9 cellular contexts compared by ENCODE assay signal in the genomic region with DNA sequence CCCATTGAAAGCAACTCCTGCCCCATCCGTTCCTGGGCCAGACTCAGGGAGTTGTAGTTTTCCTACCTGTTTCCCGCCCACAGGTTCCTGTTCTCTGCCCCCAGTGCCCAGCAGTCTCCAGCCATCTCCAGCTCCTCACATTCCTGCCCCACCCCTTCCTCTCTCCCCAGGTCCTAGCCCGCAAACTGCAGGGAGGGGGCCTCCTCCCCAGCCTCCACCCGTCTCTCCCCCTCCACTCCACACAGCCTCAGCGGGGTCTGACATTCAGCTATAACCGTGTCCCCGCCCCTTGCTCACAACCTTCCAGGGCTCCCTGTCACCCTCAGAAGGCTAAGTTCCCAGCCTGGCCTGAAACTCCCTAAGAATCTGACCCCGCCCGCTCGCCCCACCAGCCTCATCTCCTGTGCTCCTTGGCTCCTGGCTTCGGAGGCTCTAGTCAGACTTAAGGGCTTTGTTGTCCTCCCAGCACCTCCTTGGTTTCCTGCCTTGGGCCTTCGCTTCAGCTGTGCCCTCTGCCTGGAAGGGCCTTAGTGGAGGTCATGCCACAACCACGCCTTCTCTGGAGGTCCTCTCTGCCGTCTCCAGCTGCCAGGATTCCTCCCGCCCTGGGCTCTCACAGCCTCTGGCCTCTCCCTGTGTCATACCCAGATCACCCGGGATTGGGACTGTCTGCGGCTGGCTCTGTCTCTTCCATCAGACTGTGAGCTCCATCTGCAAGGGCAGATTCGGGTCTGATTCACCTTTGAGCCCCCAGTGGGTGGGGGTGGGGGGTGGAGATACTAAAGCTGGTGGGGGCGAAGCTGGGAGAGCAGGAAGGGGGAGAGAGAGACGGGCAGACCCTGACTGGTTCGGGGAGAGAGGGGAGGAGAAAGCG. TPM values are rescaled to one million over a fixed set of nuclear protein-coding genes. Genes with fewer than 3 reads are reported as not detected.
A peak's percentile ranks its signal among the peaks of the same experiment; 100 is the strongest.
DNase-seq lines count a peak whose midpoint lies in the region; ATAC-seq and TF ChIP-seq lines count a peak whose summit lies in the region.
"Had no signal": no experiment of that assay in that cellular context is flagged by ENCODE, and none has a peak within 500 bp of the region (broad histone marks: within the 10 kb centered on the region; RNA-seq: fewer than 3 reads in every experiment).

No MANE protein-coding gene starts in this region.

- H3K27me3 Mint-ChIP-seq in activated B cell treated with CpG ODN at 0.5 μM for 24 hours = peaks cover 59% of the 10 kb centered on the region
- peaks cover 34 to 42% of the 10 kb centered on the region in 2 donors for H3K27me3 Mint-ChIP-seq in natural killer cell treated with Interleukin-12 subunit alpha and Interleukin-12 subunit beta and Interleukin-15 and Interleukin-18, amount 100 ng/mL, for 72 hours

- TF ChIP-seq CTCF in HEK293 (tag by site-specific recombination; IDR thresholded peaks at IDR 0.05) (no peak), activated B cell treated with CpG ODN at 0.5 μM for 24 hours (IDR thresholded peaks at IDR 0.05) (no peak), fibroblast of villous mesenchyme (IDR thresholded peaks at IDR 0.05; ENCODE audit: insufficient read depth, low read depth, low read length) (no peak)

- intact Hi-C loops in activated B cell treated with CpG ODN at 0.5 μM for 24 hours (cut with micrococcal nuclease) = no loop called here

- H3K27ac ChIP-seq in HEK293 (ENCODE audit: extremely low read depth, low read depth, low read length) = peak overlapping the region; percentile 91

- peaks cover under 1 to 2% of the 10 kb centered on the region in 2 experiments; a peak in 2 of 3 replicates for H3K36me3 ChIP-seq in HEK293 (ENCODE audit: control insufficient read depth in 2 of 2, insufficient read depth in 1 of 2, low read length in 2 of 2)

- H3K36me3 Mint-ChIP-seq in activated B cell treated with CpG ODN at 0.5 μM for 24 hours (ENCODE audit: low read depth) = no peaks in the 10 kb centered on the region
- H3K36me3 Mint-ChIP-seq in natural killer cell treated with Interleukin-12 subunit alpha and Interleukin-12 subunit beta and Interleukin-15 and Interleukin-18, amount 100 ng/mL, for 72 hours = peaks cover 4% of the 10 kb centered on the region

- H3K4me3 ChIP-seq in HEK293 (ENCODE audit: low read depth, low read length) = peak overlapping the region; percentile 40
- peak overlapping the region; percentile 68 for H3K4me3 ChIP-seq in fibroblast of villous mesenchyme (ENCODE audit: low read depth, low read length)

- peaks cover 19% of the 10 kb centered on the region for H3K4me1 Mint-ChIP-seq in activated B cell treated with CpG ODN at 0.5 μM for 24 hours
- peaks cover 7 to 10% of the 10 kb centered on the region in 2 donors for H3K4me1 Mint-ChIP-seq in natural killer cell treated with Interleukin-12 subunit alpha and Interleukin-12 subunit beta and Interleukin-15 and Interleukin-18, amount 100 ng/mL, for 72 hours (ENCODE audit: low read depth in 2 of 2)

- peaks cover 17% of the 10 kb centered on the region for H3K4me1 ChIP-seq in HEK293 (ENCODE audit: control insufficient read depth, insufficient read depth, low read length)

- no peak for ATAC-seq in activated B cell treated with CpG ODN at 0.5 μM for 24 hours (ENCODE audit: low read depth)
- no peak for ATAC-seq in natural killer cell treated with Interleukin-12 subunit alpha and Interleukin-12 subunit beta and Interleukin-15 and Interleukin-18, amount 100 ng/mL, for 72 hours
- no peak for ATAC-seq in HG02642 (IDR thresholded peaks at IDR 0.05; ENCODE audit: poor library complexity, unreplicated experiment)
- ATAC-seq in GM19463 (IDR thresholded peaks at IDR 0.05; ENCODE audit: unreplicated experiment) = no peak

- H3K4me3 Mint-ChIP-seq in activated B cell treated with CpG ODN at 0.5 μM for 24 hours = peak overlapping the region; percentile 51
- peak overlapping the region; percentile 73 for H3K4me3 Mint-ChIP-seq in natural killer cell treated with Interleukin-12 subunit alpha and Interleukin-12 subunit beta and Interleukin-15 and Interleukin-18, amount 100 ng/mL, for 72 hours

- POLR2A ChIA-PET in HEK293 (lab: Yijun Ruan, JAX) (interaction anchor here (0.6 to 2.2 kb wide), 9 partner anchors 8 to 349 kb away, joined by 3 to 30 read pairs (median 6); no protein-coding TSS in a partner anchor), activated B cell treated with CpG ODN at 0.5 μM for 24 hours (lab: Charles Lee) (no interaction called here)

- no peak overlapping the region for H3K27ac Mint-ChIP-seq in activated B cell treated with CpG ODN at 0.5 μM for 24 hours
- H3K27ac Mint-ChIP-seq in natural killer cell treated with Interleukin-12 subunit alpha and Interleukin-12 subunit beta and Interleukin-15 and Interleukin-18, amount 100 ng/mL, for 72 hours = peak overlapping the region; percentile 1 to 3

- in situ Hi-C loops in ACHN (cut with HindIII; ENCODE audit: low pct_ligation_motif_present, low pct_unique_long_range_greater_than_20kb, low sequenced_read_pairs) = no loop called here

- peaks cover 3% of the 10 kb centered on the region for H3K9me3 Mint-ChIP-seq in activated B cell treated with CpG ODN at 0.5 μM for 24 hours
- H3K9me3 Mint-ChIP-seq in natural killer cell treated with Interleukin-12 subunit alpha and Interleukin-12 subunit beta and Interleukin-15 and Interleukin-18, amount 100 ng/mL, for 72 hours = peaks cover 4% of the 10 kb centered on the region

- no peaks in the 10 kb centered on the region for H3K9me3 ChIP-seq in HEK293 (ENCODE audit: control insufficient read depth, insufficient read depth, low read depth, low read length)

- CTCF ChIA-PET in HEK293 (lab: Yijun Ruan, JAX) (interaction anchor here (0.6 to 2.6 kb wide), 7 partner anchors 9 to 671 kb away, joined by 3 to 20 read pairs (median 5); no protein-coding TSS in a partner anchor), activated B cell treated with CpG ODN at 0.5 μM for 24 hours (lab: Charles Lee) (no interaction called here)

- peak; percentile 64 for DNase-seq in ACHN
- DNase-seq in activated B cell treated with CpG ODN at 0.5 μM for 24 hours = no peak
- peak; percentile 86 for DNase-seq in fibroblast of villous mesenchyme (ENCODE audit: low read depth)
- no peak for DNase-seq in natural killer cell treated with Interleukin-12 subunit alpha and Interleukin-12 subunit beta and Interleukin-15 and Interleukin-18, amount 100 ng/mL, for 72 hours (ENCODE audit: low spot score)
- no peak for DNase-seq in NCI-H345 treated with DMSO at 0.1 percent for 48 hours (lab: John Stamatoyannopoulos, UW; ENCODE audit: unreplicated experiment)

TF ChIP-seq in HEK293, 187 proteins besides CTCF, POLR2A, EP300 and RAD21 (continues in another document):
- TF ChIP-seq REPIN1 (tag by site-specific recombination; IDR thresholded peaks at IDR 0.05; ENCODE audit: low read depth) = no peak
- TF ChIP-seq ZNF239 (tag by site-specific recombination; IDR thresholded peaks at IDR 0.05) = no peak
- TF ChIP-seq ZNF202 (tag by site-specific recombination; IDR thresholded peaks at IDR 0.05; ENCODE audit: borderline replicate concordance) = no peak
- TF ChIP-seq WT1 (tag by site-specific recombination; IDR thresholded peaks at IDR 0.05) = 0 out of 2 replicates have a peak, but pooled peaks have one; percentile 43
- no peak for TF ChIP-seq ZNF24 (tag by site-specific recombination; IDR thresholded peaks at IDR 0.05)
- TF ChIP-seq ZFP69B (tag by site-specific recombination; IDR thresholded peaks at IDR 0.05) = no peak
- TF ChIP-seq ZNF223 (tag by site-specific recombination; IDR thresholded peaks at IDR 0.05) = no peak
- TF ChIP-seq ZNF670 (tag by site-specific recombination; IDR thresholded peaks at IDR 0.05; ENCODE audit: low read depth) = no peak
- TF ChIP-seq, protein P1, sequence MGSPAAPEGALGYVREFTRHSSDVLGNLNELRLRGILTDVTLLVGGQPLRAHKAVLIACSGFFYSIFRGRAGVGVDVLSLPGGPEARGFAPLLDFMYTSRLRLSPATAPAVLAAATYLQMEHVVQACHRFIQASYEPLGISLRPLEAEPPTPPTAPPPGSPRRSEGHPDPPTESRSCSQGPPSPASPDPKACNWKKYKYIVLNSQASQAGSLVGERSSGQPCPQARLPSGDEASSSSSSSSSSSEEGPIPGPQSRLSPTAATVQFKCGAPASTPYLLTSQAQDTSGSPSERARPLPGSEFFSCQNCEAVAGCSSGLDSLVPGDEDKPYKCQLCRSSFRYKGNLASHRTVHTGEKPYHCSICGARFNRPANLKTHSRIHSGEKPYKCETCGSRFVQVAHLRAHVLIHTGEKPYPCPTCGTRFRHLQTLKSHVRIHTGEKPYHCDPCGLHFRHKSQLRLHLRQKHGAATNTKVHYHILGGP (tag by site-specific recombination; IDR thresholded peaks at IDR 0.05) = no peak
- no peak for TF ChIP-seq ZBTB17 (tag by site-specific recombination; IDR thresholded peaks at IDR 0.05)
- TF ChIP-seq ZNF362 (tag by site-specific recombination; IDR thresholded peaks at IDR 0.05) = no peak
- no peak for TF ChIP-seq ZNF274 (IDR thresholded peaks at IDR 0.05; ENCODE audit: low read length)
- no peak for TF ChIP-seq ZNF274 (tag by site-specific recombination; IDR thresholded peaks at IDR 0.05; ENCODE audit: borderline replicate concordance)
- no peak for TF ChIP-seq ZBTB7A (tag by site-specific recombination; IDR thresholded peaks at IDR 0.05; ENCODE audit: low read depth)

RNA-seq across cellular contexts. Expression of gene SPACA6, which starts 5.1 kb away (rescaled TPM):
- total RNA-seq in activated B cell treated with CpG ODN at 0.5 μM for 24 hours = 3.2 and 3.3 TPM in 2 replicates
- total RNA-seq in fibroblast of villous mesenchyme = 10.8 and 14.2 TPM in 2 replicates
- total RNA-seq in natural killer cell treated with Interleukin-12 subunit alpha and Interleukin-12 subunit beta and Interleukin-15 and Interleukin-18, amount 100 ng/mL, for 72 hours = 1 to 10 TPM; 2.7 to 3.0 TPM

RNA-seq across cellular contexts. Expression of gene HAS1, which starts 35.8 kb away (rescaled TPM):
- total RNA-seq in activated B cell treated with CpG ODN at 0.5 μM for 24 hours (not detected in 2 replicates), fibroblast of villous mesenchyme (not detected in 2 replicates)
- not detected for total RNA-seq in natural killer cell treated with Interleukin-12 subunit alpha and Interleukin-12 subunit beta and Interleukin-15 and Interleukin-18, amount 100 ng/mL, for 72 hours
- total RNA-seq: pulmonary artery endothelial cell had no signal

RNA-seq across cellular contexts. Expression of gene SIGLEC14, which starts 41.4 kb away (rescaled TPM):
- total RNA-seq in activated B cell treated with CpG ODN at 0.5 μM for 24 hours = 10.5 and 12.8 TPM in 2 replicates
- total RNA-seq in fibroblast of villous mesenchyme = not detected in 2 replicates
- not detected for total RNA-seq in natural killer cell treated with Interleukin-12 subunit alpha and Interleukin-12 subunit beta and Interleukin-15 and Interleukin-18, amount 100 ng/mL, for 72 hours
- total RNA-seq: pulmonary artery endothelial cell had no signal

RNA-seq across cellular contexts. Expression of gene SIGLEC5, which starts 57.8 kb away (rescaled TPM):
- total RNA-seq in activated B cell treated with CpG ODN at 0.5 μM for 24 hours (0.22 TPM in 1 of 2 replicates, not detected in the other), fibroblast of villous mesenchyme (not detected in 2 replicates)
- total RNA-seq in natural killer cell treated with Interleukin-12 subunit alpha and Interleukin-12 subunit beta and Interleukin-15 and Interleukin-18, amount 100 ng/mL, for 72 hours = under 1 TPM; 0.22 to 0.64 TPM
- total RNA-seq: pulmonary artery endothelial cell had no signal

Comparison
In these comparisons a context has a peak if more than half of its experiments do, and no peak if none do; other contexts are left out.
1. DNase-seq: peak in ACHN (single experiment) and fibroblast of villous mesenchyme (single experiment); none in activated B cell treated with CpG ODN at 0.5 μM for 24 hours (single experiment), natural killer cell treated with Interleukin-12 subunit alpha and Interleukin-12 subunit beta and Interleukin-15 and Interleukin-18, amount 100 ng/mL, for 72 hours (single experiment) and NCI-H345 treated with DMSO at 0.1 percent for 48 hours (single experiment).